ENCODE assay signal across 23 cellular contexts in genomic region chr6:28927856-28928255, GRCh38.
"Had no signal": no experiment of that assay in that cellular context is flagged by ENCODE, and none has a peak within 500 bp of the region (broad histone marks: within the 10 kb centered on the region; RNA-seq: fewer than 3 reads in every experiment).

No MANE protein-coding gene starts in this region.

- H3K9me3 Mint-ChIP-seq: activated T-cell treated with anti-CD3 and anti-CD28 coated beads, Interleukin-2, amount 50 U/mL, for 4 hours; activated T-helper 2 cell treated with anti-CD3 and anti-CD28 coated beads, Interferon-gamma antibody, Interleukin-2, Interleukin-4, amounts not matched to agents 10 μg/mL and 5 μg/mL and 100 μg/mL, durations not matched to agents 14 hours and 24 hours and 36 hours; stimulated activated naive CD8-positive, alpha-beta T cell treated with anti-CD3 and anti-CD28 coated beads, Interleukin-15, Interleukin-2, amounts not matched to agents 100 ng/mL and 50 ng/mL, for 24 hours had no signal

- H3K27me3 Mint-ChIP-seq: activated naive CD8-positive, alpha-beta T cell had no signal

- ATAC-seq: activated T-cell treated with anti-CD3 and anti-CD28 coated beads, Interleukin-2, amount 50 U/mL, for 4 hours; esophagus mucosa; psoas muscle had no signal

- H3K27ac Mint-ChIP-seq: activated naive CD8-positive, alpha-beta T cell; activated T-helper 2 cell treated with anti-CD3 and anti-CD28 coated beads, Interferon-gamma antibody, Interleukin-2, Interleukin-4, amounts not matched to agents 10 μg/mL and 5 μg/mL and 100 μg/mL, durations not matched to agents 14 hours and 24 hours and 36 hours; stimulated activated naive CD8-positive, alpha-beta T cell treated with anti-CD3 and anti-CD28 coated beads, Interleukin-15, Interleukin-2, amounts not matched to agents 100 ng/mL and 50 ng/mL, for 24 hours had no signal

- H3K4me3 Mint-ChIP-seq: activated naive CD8-positive, alpha-beta T cell; activated T-cell treated with anti-CD3 and anti-CD28 coated beads, Interleukin-2, amount 50 U/mL, for 4 hours; stimulated activated naive CD8-positive, alpha-beta T cell treated with anti-CD3 and anti-CD28 coated beads, Interleukin-15, Interleukin-2, amounts not matched to agents 100 ng/mL and 50 ng/mL, for 24 hours had no signal

- DNase-seq: activated CD4-positive, alpha-beta T cell treated with anti-CD3 and anti-CD28 coated beads for 1 hour; activated CD4-positive, alpha-beta T cell treated with anti-CD3 and anti-CD28 coated beads, Interleukin-2, amount 50 U/mL, for 4 hours; activated CD8-positive, alpha-beta memory T cell treated with anti-CD3 and anti-CD28 coated beads for 24 hours; activated CD8-positive, alpha-beta memory T cell treated with anti-CD3 and anti-CD28 coated beads, Interleukin-2, amount 50 U/mL, for 4 hours; activated naive CD4-positive, alpha-beta T cell; activated T-cell treated with anti-CD3 and anti-CD28 coated beads, Interleukin-2, amount 50 U/mL, for 4 hours; adrenal gland; brain microvascular endothelial cell; caudate nucleus; dermis blood vessel endothelial cell; effector CD8-positive, alpha-beta T cell; hypothalamus; left ventricle myocardium inferior; midbrain; psoas muscle; stimulated activated CD4-positive, alpha-beta T cell treated with anti-CD3 and anti-CD28 coated beads, Interleukin-1b, Interleukin-23, amount 100 ng/mL, for 48 hours; substantia nigra; T-helper 9 cell; thyroid gland had no signal
